2 cellular contexts compared by ENCODE assay signal in the genomic region with DNA sequence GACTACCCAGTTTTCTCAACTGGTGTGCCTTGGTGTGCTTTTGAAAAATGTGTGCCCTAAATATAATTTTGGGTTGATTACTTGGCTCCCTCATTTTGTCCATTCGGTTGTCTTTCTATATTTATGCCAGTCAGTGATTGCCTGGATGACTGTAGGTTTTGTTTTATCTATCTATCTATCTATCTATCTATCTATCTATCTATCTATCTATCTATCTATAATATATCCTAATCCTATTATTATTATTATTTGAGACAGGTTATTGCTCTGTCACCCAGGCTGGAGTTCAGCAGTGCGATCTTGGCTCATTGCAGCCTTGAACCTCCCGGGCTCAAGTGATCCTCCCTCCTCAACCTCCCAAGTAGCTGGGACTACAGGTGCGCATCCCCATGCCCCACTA.
TF ChIP-seq lines count a peak whose summit lies in the region.

No MANE protein-coding gene starts in this region.

TF ChIP-seq in GM23338, 12 proteins besides CTCF, POLR2A, EP300 and RAD21:
- TF ChIP-seq, protein P1, sequence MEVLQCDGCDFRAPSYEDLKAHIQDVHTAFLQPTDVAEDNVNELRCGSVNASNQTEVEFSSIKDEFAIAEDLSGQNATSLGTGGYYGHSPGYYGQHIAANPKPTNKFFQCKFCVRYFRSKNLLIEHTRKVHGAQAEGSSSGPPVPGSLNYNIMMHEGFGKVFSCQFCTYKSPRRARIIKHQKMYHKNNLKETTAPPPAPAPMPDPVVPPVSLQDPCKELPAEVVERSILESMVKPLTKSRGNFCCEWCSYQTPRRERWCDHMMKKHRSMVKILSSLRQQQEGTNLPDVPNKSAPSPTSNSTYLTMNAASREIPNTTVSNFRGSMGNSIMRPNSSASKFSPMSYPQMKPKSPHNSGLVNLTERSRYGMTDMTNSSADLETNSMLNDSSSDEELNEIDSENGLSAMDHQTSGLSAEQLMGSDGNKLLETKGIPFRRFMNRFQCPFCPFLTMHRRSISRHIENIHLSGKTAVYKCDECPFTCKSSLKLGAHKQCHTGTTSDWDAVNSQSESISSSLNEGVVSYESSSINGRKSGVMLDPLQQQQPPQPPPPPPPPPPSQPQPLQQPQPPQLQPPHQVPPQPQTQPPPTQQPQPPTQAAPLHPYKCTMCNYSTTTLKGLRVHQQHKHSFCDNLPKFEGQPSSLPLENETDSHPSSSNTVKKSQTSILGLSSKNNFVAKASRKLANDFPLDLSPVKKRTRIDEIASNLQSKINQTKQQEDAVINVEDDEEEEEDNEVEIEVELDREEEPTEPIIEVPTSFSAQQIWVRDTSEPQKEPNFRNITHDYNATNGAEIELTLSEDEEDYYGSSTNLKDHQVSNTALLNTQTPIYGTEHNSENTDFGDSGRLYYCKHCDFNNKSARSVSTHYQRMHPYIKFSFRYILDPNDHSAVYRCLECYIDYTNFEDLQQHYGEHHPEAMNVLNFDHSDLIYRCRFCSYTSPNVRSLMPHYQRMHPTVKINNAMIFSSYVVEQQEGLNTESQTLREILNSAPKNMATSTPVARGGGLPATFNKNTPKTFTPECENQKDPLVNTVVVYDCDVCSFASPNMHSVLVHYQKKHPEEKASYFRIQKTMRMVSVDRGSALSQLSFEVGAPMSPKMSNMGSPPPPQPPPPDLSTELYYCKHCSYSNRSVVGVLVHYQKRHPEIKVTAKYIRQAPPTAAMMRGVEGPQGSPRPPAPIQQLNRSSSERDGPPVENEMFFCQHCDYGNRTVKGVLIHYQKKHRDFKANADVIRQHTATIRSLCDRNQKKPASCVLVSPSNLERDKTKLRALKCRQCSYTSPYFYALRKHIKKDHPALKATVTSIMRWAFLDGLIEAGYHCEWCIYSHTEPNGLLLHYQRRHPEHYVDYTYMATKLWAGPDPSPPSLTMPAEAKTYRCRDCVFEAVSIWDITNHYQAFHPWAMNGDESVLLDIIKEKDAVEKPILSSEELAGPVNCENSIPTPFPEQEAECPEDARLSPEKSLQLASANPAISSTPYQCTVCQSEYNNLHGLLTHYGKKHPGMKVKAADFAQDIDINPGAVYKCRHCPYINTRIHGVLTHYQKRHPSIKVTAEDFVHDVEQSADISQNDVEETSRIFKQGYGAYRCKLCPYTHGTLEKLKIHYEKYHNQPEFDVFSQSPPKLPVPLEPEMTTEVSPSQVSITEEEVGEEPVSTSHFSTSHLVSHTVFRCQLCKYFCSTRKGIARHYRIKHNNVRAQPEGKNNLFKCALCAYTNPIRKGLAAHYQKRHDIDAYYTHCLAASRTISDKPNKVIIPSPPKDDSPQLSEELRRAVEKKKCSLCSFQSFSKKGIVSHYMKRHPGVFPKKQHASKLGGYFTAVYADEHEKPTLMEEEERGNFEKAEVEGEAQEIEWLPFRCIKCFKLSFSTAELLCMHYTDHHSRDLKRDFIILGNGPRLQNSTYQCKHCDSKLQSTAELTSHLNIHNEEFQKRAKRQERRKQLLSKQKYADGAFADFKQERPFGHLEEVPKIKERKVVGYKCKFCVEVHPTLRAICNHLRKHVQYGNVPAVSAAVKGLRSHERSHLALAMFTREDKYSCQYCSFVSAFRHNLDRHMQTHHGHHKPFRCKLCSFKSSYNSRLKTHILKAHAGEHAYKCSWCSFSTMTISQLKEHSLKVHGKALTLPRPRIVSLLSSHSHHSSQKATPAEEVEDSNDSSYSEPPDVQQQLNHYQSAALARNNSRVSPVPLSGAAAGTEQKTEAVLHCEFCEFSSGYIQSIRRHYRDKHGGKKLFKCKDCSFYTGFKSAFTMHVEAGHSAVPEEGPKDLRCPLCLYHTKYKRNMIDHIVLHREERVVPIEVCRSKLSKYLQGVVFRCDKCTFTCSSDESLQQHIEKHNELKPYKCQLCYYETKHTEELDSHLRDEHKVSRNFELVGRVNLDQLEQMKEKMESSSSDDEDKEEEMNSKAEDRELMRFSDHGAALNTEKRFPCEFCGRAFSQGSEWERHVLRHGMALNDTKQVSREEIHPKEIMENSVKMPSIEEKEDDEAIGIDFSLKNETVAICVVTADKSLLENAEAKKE (CRISPR knock-in tag; IDR thresholded peaks at IDR 0.05), result no peak
- TF ChIP-seq ZNF114 (CRISPR knock-in tag; IDR thresholded peaks at IDR 0.05), result no peak
- no peak for TF ChIP-seq CREB1 (CRISPR knock-in tag; IDR thresholded peaks at IDR 0.05; ENCODE audit: low read depth)
- no peak for TF ChIP-seq ZNF331 (CRISPR knock-in tag; IDR thresholded peaks at IDR 0.05; ENCODE audit: low read depth)
- no peak for TF ChIP-seq EZH2 (IDR thresholded peaks at IDR 0.05; ENCODE audit: low read depth, unreplicated experiment)

TF ChIP-seq in GM12878, 131 proteins besides CTCF, POLR2A, EP300 and RAD21:
- TF ChIP-seq WRNIP1 (IDR thresholded peaks at IDR 0.05; ENCODE audit: borderline replicate concordance, low read depth, low read length) (no peak), BCL11A (IDR thresholded peaks at IDR 0.05; ENCODE audit: low read depth, low read length) (no peak), BHLHE40 (IDR thresholded peaks at IDR 0.05; ENCODE audit: borderline replicate concordance in 1 of 2, low read depth in 2 of 2, low read length in 1 of 2) (no peak), SPI1 (IDR thresholded peaks at IDR 0.05; ENCODE audit: borderline replicate concordance, insufficient read depth, low read depth, low read length) (no peak), TARDBP (IDR thresholded peaks at IDR 0.05; ENCODE audit: borderline replicate concordance) (no peak), GATAD2B (conservative IDR thresholded peaks at IDR 0.05; ENCODE audit: low read depth) (no peak), FOS (IDR thresholded peaks at IDR 0.05; ENCODE audit: borderline replicate concordance, extremely low read depth, insufficient read length) (no peak), MEF2A (IDR thresholded peaks at IDR 0.05; ENCODE audit: insufficient read depth, low read depth, low read length) (no peak), JUNB (IDR thresholded peaks at IDR 0.05) (no peak), ZNF622 (IDR thresholded peaks at IDR 0.05) (no peak), CEBPB (IDR thresholded peaks at IDR 0.05; ENCODE audit: borderline replicate concordance in 1 of 2, low read depth in 2 of 2, low read length in 2 of 2) (no peak)
- TF ChIP-seq, protein P2, sequence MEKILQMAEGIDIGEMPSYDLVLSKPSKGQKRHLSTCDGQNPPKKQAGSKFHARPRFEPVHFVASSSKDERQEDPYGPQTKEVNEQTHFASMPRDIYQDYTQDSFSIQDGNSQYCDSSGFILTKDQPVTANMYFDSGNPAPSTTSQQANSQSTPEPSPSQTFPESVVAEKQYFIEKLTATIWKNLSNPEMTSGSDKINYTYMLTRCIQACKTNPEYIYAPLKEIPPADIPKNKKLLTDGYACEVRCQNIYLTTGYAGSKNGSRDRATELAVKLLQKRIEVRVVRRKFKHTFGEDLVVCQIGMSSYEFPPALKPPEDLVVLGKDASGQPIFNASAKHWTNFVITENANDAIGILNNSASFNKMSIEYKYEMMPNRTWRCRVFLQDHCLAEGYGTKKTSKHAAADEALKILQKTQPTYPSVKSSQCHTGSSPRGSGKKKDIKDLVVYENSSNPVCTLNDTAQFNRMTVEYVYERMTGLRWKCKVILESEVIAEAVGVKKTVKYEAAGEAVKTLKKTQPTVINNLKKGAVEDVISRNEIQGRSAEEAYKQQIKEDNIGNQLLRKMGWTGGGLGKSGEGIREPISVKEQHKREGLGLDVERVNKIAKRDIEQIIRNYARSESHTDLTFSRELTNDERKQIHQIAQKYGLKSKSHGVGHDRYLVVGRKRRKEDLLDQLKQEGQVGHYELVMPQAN (conservative IDR thresholded peaks at IDR 0.05), result no peak
- TF ChIP-seq, protein P3, sequence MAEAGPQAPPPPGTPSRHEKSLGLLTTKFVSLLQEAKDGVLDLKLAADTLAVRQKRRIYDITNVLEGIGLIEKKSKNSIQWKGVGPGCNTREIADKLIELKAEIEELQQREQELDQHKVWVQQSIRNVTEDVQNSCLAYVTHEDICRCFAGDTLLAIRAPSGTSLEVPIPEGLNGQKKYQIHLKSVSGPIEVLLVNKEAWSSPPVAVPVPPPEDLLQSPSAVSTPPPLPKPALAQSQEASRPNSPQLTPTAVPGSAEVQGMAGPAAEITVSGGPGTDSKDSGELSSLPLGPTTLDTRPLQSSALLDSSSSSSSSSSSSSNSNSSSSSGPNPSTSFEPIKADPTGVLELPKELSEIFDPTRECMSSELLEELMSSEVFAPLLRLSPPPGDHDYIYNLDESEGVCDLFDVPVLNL (IDR thresholded peaks at IDR 0.05; ENCODE audit: low read depth, low read length), result no peak
- TF ChIP-seq, protein P4, sequence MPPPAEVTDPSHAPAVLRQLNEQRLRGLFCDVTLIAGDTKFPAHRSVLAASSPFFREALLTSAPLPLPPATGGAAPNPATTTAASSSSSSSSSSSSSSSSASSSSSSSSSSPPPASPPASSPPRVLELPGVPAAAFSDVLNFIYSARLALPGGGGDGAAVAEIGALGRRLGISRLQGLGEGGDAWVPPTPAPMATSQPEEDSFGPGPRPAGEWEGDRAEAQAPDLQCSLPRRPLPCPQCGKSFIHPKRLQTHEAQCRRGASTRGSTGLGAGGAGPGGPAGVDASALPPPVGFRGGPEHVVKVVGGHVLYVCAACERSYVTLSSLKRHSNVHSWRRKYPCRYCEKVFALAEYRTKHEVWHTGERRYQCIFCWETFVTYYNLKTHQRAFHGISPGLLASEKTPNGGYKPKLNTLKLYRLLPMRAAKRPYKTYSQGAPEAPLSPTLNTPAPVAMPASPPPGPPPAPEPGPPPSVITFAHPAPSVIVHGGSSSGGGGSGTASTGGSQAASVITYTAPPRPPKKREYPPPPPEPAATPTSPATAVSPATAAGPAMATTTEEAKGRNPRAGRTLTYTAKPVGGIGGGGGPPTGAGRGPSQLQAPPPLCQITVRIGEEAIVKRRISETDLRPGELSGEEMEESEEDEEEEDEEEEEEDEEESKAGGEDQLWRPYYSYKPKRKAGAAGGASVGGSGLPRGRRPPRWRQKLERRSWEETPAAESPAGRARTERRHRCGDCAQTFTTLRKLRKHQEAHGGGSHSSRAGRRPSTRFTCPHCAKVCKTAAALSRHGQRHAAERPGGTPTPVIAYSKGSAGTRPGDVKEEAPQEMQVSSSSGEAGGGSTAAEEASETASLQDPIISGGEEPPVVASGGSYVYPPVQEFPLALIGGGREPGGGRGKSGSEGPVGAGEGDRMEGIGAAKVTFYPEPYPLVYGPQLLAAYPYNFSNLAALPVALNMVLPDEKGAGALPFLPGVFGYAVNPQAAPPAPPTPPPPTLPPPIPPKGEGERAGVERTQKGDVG (CRISPR knock-in tag; IDR thresholded peaks at IDR 0.05), result no peak
